ENCODE assay signal across 27 cellular contexts in genomic region chr10:71700735-71701368, GRCh38. TPM values are rescaled to one million over a fixed set of nuclear protein-coding genes. Genes with fewer than 3 reads are reported as not detected.
"Had no signal": no experiment of that assay in that cellular context is flagged by ENCODE, and none has a peak within 500 bp of the region (broad histone marks: within the 10 kb centered on the region; RNA-seq: fewer than 3 reads in every experiment).

No MANE protein-coding gene starts in this region.

- H3K4me3 Mint-ChIP-seq: activated naive CD8-positive, alpha-beta T cell; activated T-cell treated with anti-CD3 and anti-CD28 coated beads, Interleukin-2, amount 50 U/mL, for 24 hours; activated T-helper 17 cell treated with anti-CD3 and anti-CD28 coated beads, Interleukin-2, amount 50 U/mL, for 72 hours; nephron progenitor cell; stimulated activated effector memory CD8-positive, alpha-beta T cell treated with anti-CD3 and anti-CD28 coated beads, Interleukin-12 subunit alpha, Interleukin-12 subunit beta, amount 100 ng/mL, for 72 hours had no signal

- H3K36me3 Mint-ChIP-seq: activated naive CD8-positive, alpha-beta T cell; stimulated activated effector memory CD8-positive, alpha-beta T cell treated with anti-CD3 and anti-CD28 coated beads, Interleukin-12 subunit alpha, Interleukin-12 subunit beta, amount 100 ng/mL, for 72 hours had no signal

- H3K9me3 Mint-ChIP-seq: activated T-cell treated with anti-CD3 and anti-CD28 coated beads, Interleukin-2, amount 50 U/mL, for 24 hours; activated T-helper 17 cell treated with anti-CD3 and anti-CD28 coated beads, Interleukin-2, amount 50 U/mL, for 72 hours; nephron progenitor cell; stimulated activated effector memory CD8-positive, alpha-beta T cell treated with anti-CD3 and anti-CD28 coated beads, Interleukin-12 subunit alpha, Interleukin-12 subunit beta, amount 100 ng/mL, for 72 hours had no signal

- H3K27me3 ChIP-seq: adrenal gland, ascending aorta, colonic mucosa, esophagus squamous epithelium, gastroesophageal sphincter, heart left ventricle, stomach, suprapubic skin, tibial nerve had no signal

- DNase-seq: activated CD4-positive, alpha-beta T cell treated with anti-CD3 and anti-CD28 coated beads for 1 hour; activated CD4-positive, alpha-beta T cell treated with anti-CD3 and anti-CD28 coated beads, Interleukin-2, amount 50 U/mL, for 1 hour; activated CD8-positive, alpha-beta memory T cell treated with anti-CD3 and anti-CD28 coated beads for 24 hours; activated CD8-positive, alpha-beta memory T cell treated with anti-CD3 and anti-CD28 coated beads, Interleukin-2, amount 50 U/mL, for 4 hours; activated naive CD4-positive, alpha-beta T cell; activated T-cell treated with anti-CD3 and anti-CD28 coated beads, Interleukin-2, amount 50 U/mL, for 24 hours; adrenal gland; brain microvascular endothelial cell; colonic mucosa; esophagus squamous epithelium; lower lobe of right lung; mesendoderm; mucosa of descending colon; nephron progenitor cell; posterior cingulate gyrus; stimulated activated CD4-positive, alpha-beta T cell treated with anti-CD3 and anti-CD28 coated beads, Interleukin-2, amount 100 ng/mL, for 24 hours; stomach; T-helper 1 cell had no signal

- H3K4me3 ChIP-seq: adrenal gland, ascending aorta, colonic mucosa, esophagus squamous epithelium, gastroesophageal sphincter, heart left ventricle, lower lobe of right lung, mucosa of descending colon, skin epidermis, stomach, suprapubic skin, tibial nerve had no signal

- H3K27ac Mint-ChIP-seq: activated naive CD8-positive, alpha-beta T cell; activated T-cell treated with anti-CD3 and anti-CD28 coated beads, Interleukin-2, amount 50 U/mL, for 24 hours; activated T-helper 17 cell treated with anti-CD3 and anti-CD28 coated beads, Interleukin-2, amount 50 U/mL, for 72 hours; nephron progenitor cell; stimulated activated effector memory CD8-positive, alpha-beta T cell treated with anti-CD3 and anti-CD28 coated beads, Interleukin-12 subunit alpha, Interleukin-12 subunit beta, amount 100 ng/mL, for 72 hours had no signal

- H3K9me3 ChIP-seq: adrenal gland, ascending aorta, colonic mucosa, esophagus squamous epithelium, gastroesophageal sphincter, heart left ventricle, lower lobe of right lung, mucosa of descending colon, stomach, suprapubic skin, tibial nerve had no signal

- H3K27me3 Mint-ChIP-seq: activated naive CD8-positive, alpha-beta T cell; activated T-cell treated with anti-CD3 and anti-CD28 coated beads, Interleukin-2, amount 50 U/mL, for 24 hours; activated T-helper 17 cell treated with anti-CD3 and anti-CD28 coated beads, Interleukin-2, amount 50 U/mL, for 72 hours had no signal

- H3K4me1 ChIP-seq: ascending aorta, colonic mucosa had no signal

- ATAC-seq: activated T-helper 17 cell treated with anti-CD3 and anti-CD28 coated beads, Interleukin-2, amount 50 U/mL, for 72 hours; gastroesophageal sphincter; lower lobe of right lung; mucosa of descending colon; stimulated activated effector memory CD8-positive, alpha-beta T cell treated with anti-CD3 and anti-CD28 coated beads, Interleukin-12 subunit alpha, Interleukin-12 subunit beta, amount 100 ng/mL, for 72 hours had no signal

- H3K27ac ChIP-seq: adrenal gland, ascending aorta, brain microvascular endothelial cell, colonic mucosa, esophagus squamous epithelium, gastroesophageal sphincter, heart left ventricle, lower lobe of right lung, skin epidermis, stomach, suprapubic skin, tibial nerve had no signal

- H3K36me3 ChIP-seq: adrenal gland, ascending aorta, brain microvascular endothelial cell, colonic mucosa, esophagus squamous epithelium, gastroesophageal sphincter, heart left ventricle, lower lobe of right lung, stomach, suprapubic skin, tibial nerve had no signal

RNA-seq across cellular contexts. Expression of gene C10orf105, which starts 18.7 kb away (rescaled TPM):
- total RNA-seq: ascending aorta, stomach had no signal
